8 cellular contexts compared by ENCODE assay signal in genomic region chr3:27360113-27361078, GRCh38. TPM values are rescaled to one million over a fixed set of nuclear protein-coding genes. Genes with fewer than 3 reads are reported as not detected.
DNase-seq lines count a peak whose midpoint lies in the region; ATAC-seq and TF ChIP-seq lines count a peak whose summit lies in the region.

No MANE protein-coding gene starts in this region.

- H3K9me3 Mint-ChIP-seq in Caco-2 (ENCODE audit: unreplicated experiment): no peaks in the 10 kb centered on the region
- H3K9me3 Mint-ChIP-seq in stimulated activated naive CD8-positive, alpha-beta T cell treated with anti-CD3 and anti-CD28 coated beads, Interleukin-15, amount 100 ng/mL, for 72 hours: no peaks in the 10 kb centered on the region

- POLR2A ChIA-PET in Caco-2 (lab: Charles Lee): no interaction called here

- peak; percentile 60 for ATAC-seq in GM21825 (IDR thresholded peaks at IDR 0.05; ENCODE audit: unreplicated experiment)
- no peak for ATAC-seq in stimulated activated naive CD8-positive, alpha-beta T cell treated with anti-CD3 and anti-CD28 coated beads, Interleukin-15, amount 100 ng/mL, for 72 hours

- H3K9me3 ChIP-seq in Caco-2 (no peaks in the 10 kb centered on the region), testis (no peaks in the 10 kb centered on the region)

- no peak overlapping the region for H3K27ac ChIP-seq in testis

- intact Hi-C loops in Caco-2 (cut with micrococcal nuclease; ENCODE audit: unreplicated experiment): no loop called here
- intact Hi-C loops in head of caudate nucleus (cut with DNase I): no loop called here
- intact Hi-C loops in testis (cut with DNase I; ENCODE audit: low total_unique reads): no loop called here

- H3K36me3 Mint-ChIP-seq in Caco-2 (ENCODE audit: insufficient read depth, unreplicated experiment): no peaks in the 10 kb centered on the region

- no TSS peak for BruUV-seq in Caco-2 (replicated peaks; lab: Mats Ljungman, UMichigan)

- CTCF ChIA-PET in Caco-2 (lab: Charles Lee): no interaction called here

- no peak overlapping the region for H3K4me3 ChIP-seq in Caco-2 (ENCODE audit: low read depth, low read length)
- H3K4me3 ChIP-seq in choroid plexus epithelial cell (ENCODE audit: low read depth, low read length): no peak overlapping the region
- H3K4me3 ChIP-seq in testis: no peak overlapping the region

- TF ChIP-seq CTCF in Caco-2 (IDR thresholded peaks at IDR 0.05; ENCODE audit: insufficient read depth in 1 of 2, low read depth in 1 of 2, low read length in 1 of 2, severe bottlenecking in 1 of 2, unreplicated experiment in 1 of 2) (no peak), choroid plexus epithelial cell (conservative IDR thresholded peaks at IDR 0.05; ENCODE audit: low read depth, low read length) (no peak), testis (IDR thresholded peaks at IDR 0.05) (no peak)

- WGBS in testis, 2 donors: 74 to 77% methylated on average over 7 of the region's 7 CpGs

- H3K4me1 Mint-ChIP-seq in Caco-2 (ENCODE audit: low read depth, unreplicated experiment): no peaks in the 10 kb centered on the region
- H3K4me1 Mint-ChIP-seq in stimulated activated naive CD8-positive, alpha-beta T cell treated with anti-CD3 and anti-CD28 coated beads, Interleukin-15, amount 100 ng/mL, for 72 hours: no peaks in the 10 kb centered on the region

- H3K27me3 ChIP-seq in Caco-2 (replicated peaks; ENCODE audit: control insufficient read depth, insufficient read depth, low read length) (no peaks in the 10 kb centered on the region), testis (no peaks in the 10 kb centered on the region)

- H3K4me1 ChIP-seq in Caco-2: no peaks in the 10 kb centered on the region
- no peaks in the 10 kb centered on the region for H3K4me1 ChIP-seq in testis

- DNase-seq in Caco-2: peak; percentile 4 to 45
- DNase-seq in NCI-H1105 treated with DMSO at 0.1 percent for 48 hours (lab: John Stamatoyannopoulos, UW): peak; percentile 83
- peak; percentile 60 for DNase-seq in choroid plexus epithelial cell (ENCODE audit: low read depth)
- no peak for DNase-seq in stimulated activated naive CD8-positive, alpha-beta T cell treated with anti-CD3 and anti-CD28 coated beads, Interleukin-15, amount 100 ng/mL, for 72 hours
- no peak for DNase-seq in head of caudate nucleus
- no peak for DNase-seq in testis
- no peak for DNase-seq in HPDE6-E6E7 (ENCODE audit: extremely low spot score)

- no peak for TF ChIP-seq POLR2A in testis (IDR thresholded peaks at IDR 0.05)

- H3K4me3 Mint-ChIP-seq in Caco-2 (ENCODE audit: unreplicated experiment): no peak overlapping the region
- no peak overlapping the region for H3K4me3 Mint-ChIP-seq in stimulated activated naive CD8-positive, alpha-beta T cell treated with anti-CD3 and anti-CD28 coated beads, Interleukin-15, amount 100 ng/mL, for 72 hours

- H3K36me3 ChIP-seq in Caco-2 (ENCODE audit: control insufficient read depth, insufficient read depth, low read length) (no peaks in the 10 kb centered on the region), testis (ENCODE audit: low read depth, missing control alignments) (no peaks in the 10 kb centered on the region)

- H3K27ac Mint-ChIP-seq in Caco-2 (ENCODE audit: unreplicated experiment): no peak overlapping the region
- no peak overlapping the region for H3K27ac Mint-ChIP-seq in stimulated activated naive CD8-positive, alpha-beta T cell treated with anti-CD3 and anti-CD28 coated beads, Interleukin-15, amount 100 ng/mL, for 72 hours

- H3K27me3 Mint-ChIP-seq in Caco-2 (ENCODE audit: insufficient read depth, unreplicated experiment): peaks cover 10% of the 10 kb centered on the region
- no peaks in the 10 kb centered on the region for H3K27me3 Mint-ChIP-seq in stimulated activated naive CD8-positive, alpha-beta T cell treated with anti-CD3 and anti-CD28 coated beads, Interleukin-15, amount 100 ng/mL, for 72 hours

RNA-seq across cellular contexts. Expression of gene NEK10, which starts 8.8 kb away (rescaled TPM):
- total RNA-seq in Caco-2 (2022) (0.30 and 0.39 TPM in 2 replicates), testis (10 to 100 TPM; 29.5 to 56.9 TPM)
- 83.2 TPM for polyA plus RNA-seq in testis (ENCODE audit: insufficient read depth, low read depth, low replicate concordance)

Comparison
In these comparisons a context has a peak if more than half of its experiments do, and no peak if none do; other contexts are left out.
1. DNase-seq: peak in Caco-2 (2 of 2), NCI-H1105 treated with DMSO at 0.1 percent for 48 hours (single experiment) and choroid plexus epithelial cell (single experiment); none in stimulated activated naive CD8-positive, alpha-beta T cell treated with anti-CD3 and anti-CD28 coated beads, Interleukin-15, amount 100 ng/mL, for 72 hours (0 of 2), head of caudate nucleus (0 of 42), testis (single experiment) and HPDE6-E6E7 (single experiment).
2. RNA of gene NEK10, which starts 8.8 kb away (total RNA-seq): 29.5 to 56.9 TPM in testis; 0.30 to 0.39 TPM in Caco-2; every median in the first group is over 10 times any median in the second.